25 cellular contexts compared by ENCODE assay signal in the genomic region with DNA sequence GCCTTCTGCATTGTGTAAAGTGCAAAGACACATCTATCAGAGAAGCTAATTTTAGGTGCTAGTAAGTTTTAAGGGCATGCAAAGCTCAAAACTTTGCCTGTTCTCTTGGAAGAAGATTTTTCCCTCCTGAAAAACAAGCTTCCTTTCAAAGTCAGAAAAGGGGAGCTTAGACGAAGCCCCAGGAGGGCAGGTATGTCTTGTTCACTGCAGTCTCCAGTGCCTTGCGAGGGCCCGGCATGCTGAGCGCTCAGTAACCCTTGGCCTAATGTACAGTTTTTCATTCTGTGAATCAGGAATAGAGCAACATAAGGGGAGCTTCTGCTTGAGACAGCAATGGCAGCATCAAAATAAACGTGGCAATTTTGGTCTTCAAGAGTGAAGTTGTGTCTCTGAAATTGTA. TPM values are rescaled to one million over a fixed set of nuclear protein-coding genes. Genes with fewer than 3 reads are reported as not detected.
DNase-seq lines count a peak whose midpoint lies in the region; ATAC-seq and TF ChIP-seq lines count a peak whose summit lies in the region.
"Had no signal": no experiment of that assay in that cellular context is flagged by ENCODE, and none has a peak within 500 bp of the region (broad histone marks: within the 10 kb centered on the region; RNA-seq: fewer than 3 reads in every experiment).

No MANE protein-coding gene starts in this region.

- H3K27ac ChIP-seq in DND-41 (ENCODE audit: low read length), result peak overlapping the region; percentile 86
- H3K27ac ChIP-seq in KMS-11, result peak overlapping the region; percentile 79; the same call in 1 of the 2 replicates
- H3K27ac ChIP-seq in endodermal cell (ENCODE audit: low read depth, low read length), result peak overlapping the region; percentile 14
- H3K27ac ChIP-seq: left ventricle myocardium inferior, parathyroid adenoma, right atrium auricular region, upper lobe of right lung, VCaP had no signal

- peaks cover 70% of the 10 kb centered on the region for H4K20me1 ChIP-seq in DND-41 (ENCODE audit: insufficient read depth, low read length)
- H4K20me1 ChIP-seq in KMS-11 (ENCODE audit: insufficient read depth), result no peaks in the 10 kb centered on the region

- H3K36me3 Mint-ChIP-seq in endodermal cell (ENCODE audit: low read depth) (peaks cover 5% of the 10 kb centered on the region), osteocyte (ENCODE audit: unreplicated experiment) (no peaks in the 10 kb centered on the region)
- H3K36me3 Mint-ChIP-seq in activated T-cell treated with anti-CD3 and anti-CD28 coated beads, Interleukin-2, amount 50 U/mL, for 24 hours (ENCODE audit: low read depth), result peaks cover 55% of the 10 kb centered on the region

- peaks cover 43% of the 10 kb centered on the region for H3K4me1 Mint-ChIP-seq in endodermal cell
- peaks cover 60% of the 10 kb centered on the region for H3K4me1 Mint-ChIP-seq in osteocyte (ENCODE audit: unreplicated experiment)
- H3K4me1 Mint-ChIP-seq in activated T-cell treated with anti-CD3 and anti-CD28 coated beads, Interleukin-2, amount 50 U/mL, for 24 hours (ENCODE audit: low read depth), result peaks cover 70% of the 10 kb centered on the region

- peaks cover 61% of the 10 kb centered on the region for H3K36me3 ChIP-seq in DND-41 (ENCODE audit: insufficient read depth, low read length)
- no peaks in the 10 kb centered on the region for H3K36me3 ChIP-seq in KMS-11 (ENCODE audit: insufficient read depth)
- no peaks in the 10 kb centered on the region for H3K36me3 ChIP-seq in endodermal cell (ENCODE audit: control insufficient read depth, insufficient read depth, low read length)
- H3K36me3 ChIP-seq: left ventricle myocardium inferior, right atrium auricular region, upper lobe of right lung had no signal

- no peaks in the 10 kb centered on the region for H3K27me3 ChIP-seq in DND-41 (ENCODE audit: insufficient read depth, low read length, poor library complexity)
- H3K27me3 ChIP-seq in KMS-11 (ENCODE audit: insufficient read depth, low read depth), result no peaks in the 10 kb centered on the region
- H3K27me3 ChIP-seq in endodermal cell (ENCODE audit: control insufficient read depth, insufficient read depth, low read length, poor library complexity, severe bottlenecking), result no peaks in the 10 kb centered on the region
- H3K27me3 ChIP-seq: MG63, right atrium auricular region, upper lobe of right lung had no signal

- ATAC-seq in DND-41 (ENCODE audit: insufficient read depth, low read depth), result no peak
- ATAC-seq: naive thymus-derived CD8-positive, alpha-beta T cell; upper lobe of right lung had no signal

- H3K9me3 Mint-ChIP-seq in endodermal cell, result no peaks in the 10 kb centered on the region
- no peaks in the 10 kb centered on the region for H3K9me3 Mint-ChIP-seq in osteocyte (ENCODE audit: unreplicated experiment)
- no peaks in the 10 kb centered on the region for H3K9me3 Mint-ChIP-seq in activated T-cell treated with anti-CD3 and anti-CD28 coated beads, Interleukin-2, amount 50 U/mL, for 24 hours
- H3K9me3 Mint-ChIP-seq: naive thymus-derived CD8-positive, alpha-beta T cell had no signal

- H3K79me2 ChIP-seq in DND-41 (ENCODE audit: insufficient read depth, low read length) (peaks cover 100% of the 10 kb centered on the region), KMS-11 (ENCODE audit: insufficient read depth, low read depth) (peaks cover 100% of the 10 kb centered on the region)

- TF ChIP-seq CTCF in DND-41 (IDR thresholded peaks at IDR 0.05; ENCODE audit: borderline replicate concordance, extremely low read depth, low read length, poor library complexity, severe bottlenecking) (no peak), KMS-11 (conservative IDR thresholded peaks at IDR 0.05; ENCODE audit: low read depth, low read length) (no peak), endodermal cell (conservative IDR thresholded peaks at IDR 0.05) (no peak), osteocyte (IDR thresholded peaks at IDR 0.05) (no peak)

- H3K27me3 Mint-ChIP-seq in endodermal cell (ENCODE audit: insufficient read depth) (peaks cover 2% of the 10 kb centered on the region), osteocyte (ENCODE audit: unreplicated experiment) (no peaks in the 10 kb centered on the region)
- no peaks in the 10 kb centered on the region for H3K27me3 Mint-ChIP-seq in activated T-cell treated with anti-CD3 and anti-CD28 coated beads, Interleukin-2, amount 50 U/mL, for 24 hours
- H3K27me3 Mint-ChIP-seq: naive thymus-derived CD8-positive, alpha-beta T cell had no signal

- peak overlapping the region; percentile 49 for H3K9ac ChIP-seq in DND-41 (ENCODE audit: low read depth, low read length)
- no peak overlapping the region for H3K9ac ChIP-seq in KMS-11
- no peak overlapping the region for H3K9ac ChIP-seq in endodermal cell (ENCODE audit: extremely low read depth, low read length, poor library complexity, severe bottlenecking)
- H3K9ac ChIP-seq: parathyroid adenoma had no signal

- H3K4me2 ChIP-seq in DND-41 (ENCODE audit: insufficient read depth, low read length) (peak overlapping the region; percentile 27), KMS-11 (peak overlapping the region; percentile 97; the same call in 1 of the 2 replicates)

- no peak for DNase-seq in DND-41
- no peak for DNase-seq in endodermal cell
- no peak for DNase-seq in osteocyte (ENCODE audit: extremely low spot score, unreplicated experiment)
- DNase-seq in activated CD8-positive, alpha-beta memory T cell treated with anti-CD3 and anti-CD28 coated beads for 24 hours, result no peak
- DNase-seq in activated T-cell treated with anti-CD3 and anti-CD28 coated beads, Interleukin-2, amount 50 U/mL, for 24 hours, result no peak
- DNase-seq in EL, result no peak
- DNase-seq: activated naive CD4-positive, alpha-beta T cell treated with anti-CD3 and anti-CD28 coated beads, Interleukin-2, amount 50 U/mL, for 16 hours; anterior cingulate cortex; Calu3; caudate nucleus; hypothalamus; islet precursor cell; left ventricle myocardium inferior; MG63; midbrain; naive thymus-derived CD8-positive, alpha-beta T cell; NCI-H1105 treated with DMSO at 0.1 percent for 48 hours; NCI-H2029; NCI-H526; SIG-M5; upper lobe of right lung had no signal

- H3K27ac Mint-ChIP-seq in endodermal cell, result no peak overlapping the region
- peak overlapping the region; percentile 57 for H3K27ac Mint-ChIP-seq in osteocyte (ENCODE audit: unreplicated experiment)
- H3K27ac Mint-ChIP-seq in activated T-cell treated with anti-CD3 and anti-CD28 coated beads, Interleukin-2, amount 50 U/mL, for 24 hours, result no peak overlapping the region

- peaks cover 100% of the 10 kb centered on the region for H3K4me1 ChIP-seq in DND-41 (ENCODE audit: insufficient read depth, low read length)
- H3K4me1 ChIP-seq in KMS-11 (ENCODE audit: low read depth, poor library complexity, severe bottlenecking), result peaks cover 66% of the 10 kb centered on the region
- H3K4me1 ChIP-seq in endodermal cell (ENCODE audit: control insufficient read depth, insufficient read depth, low read length), result peaks cover 10% of the 10 kb centered on the region

- H3K4me3 ChIP-seq in DND-41 (ENCODE audit: low read depth in 1 of 2, low read length in 2 of 2) (no peak overlapping the region), KMS-11 (IDR thresholded peaks at IDR 0.05; ENCODE audit: insufficient read depth, low read depth, low read length) (no peak overlapping the region), endodermal cell (ENCODE audit: low read length) (no peak overlapping the region)
- H3K4me3 ChIP-seq: left ventricle myocardium inferior, MG63, right atrium auricular region, upper lobe of right lung had no signal

- H3K4me3 Mint-ChIP-seq in endodermal cell, result no peak overlapping the region
- no peak overlapping the region for H3K4me3 Mint-ChIP-seq in osteocyte (ENCODE audit: unreplicated experiment)
- no peak overlapping the region for H3K4me3 Mint-ChIP-seq in activated T-cell treated with anti-CD3 and anti-CD28 coated beads, Interleukin-2, amount 50 U/mL, for 24 hours

- H2AFZ ChIP-seq in DND-41 (ENCODE audit: low read depth, low read length), result no peak overlapping the region
- H2AFZ ChIP-seq in KMS-11 (ENCODE audit: low read depth), result no peak overlapping the region
- H2AFZ ChIP-seq: parathyroid adenoma had no signal

- no peaks in the 10 kb centered on the region for H3K9me3 ChIP-seq in DND-41 (ENCODE audit: insufficient read depth, low read length, severe bottlenecking)
- H3K9me3 ChIP-seq in endodermal cell (ENCODE audit: control insufficient read depth, low read length), result no peaks in the 10 kb centered on the region
- H3K9me3 ChIP-seq: left ventricle myocardium inferior, MG63, right atrium auricular region, upper lobe of right lung had no signal

- WGBS in endodermal cell (ENCODE audit: insufficient coverage in 1 of 2, insufficient read length in 1 of 2), 2 experiments, result 76 to 79% methylated on average over 5 of the region's 5 CpGs

RNA-seq across cellular contexts. Expression of a gene that starts 35.0 kb away (rescaled TPM):
- total RNA-seq in endodermal cell (10 to 100 TPM; 41.6 to 63.5 TPM), osteocyte (149 TPM in 2 replicates)
- polyA plus RNA-seq in endodermal cell (2013, experiment 1 of 2), result 85.8 TPM
- 77.5 TPM for polyA plus RNA-seq in endodermal cell (2013, experiment 2 of 2)

Comparison
In these comparisons a context has a peak if more than half of its experiments do, and no peak if none do; other contexts are left out.
1. H3K27ac ChIP-seq: peak in every context shown above with its lines; median percentile 86 in DND-41; 79 in KMS-11; 14 in endodermal cell.